Comparison of ENCODE assay signal across 24 cellular contexts in the genomic region with DNA sequence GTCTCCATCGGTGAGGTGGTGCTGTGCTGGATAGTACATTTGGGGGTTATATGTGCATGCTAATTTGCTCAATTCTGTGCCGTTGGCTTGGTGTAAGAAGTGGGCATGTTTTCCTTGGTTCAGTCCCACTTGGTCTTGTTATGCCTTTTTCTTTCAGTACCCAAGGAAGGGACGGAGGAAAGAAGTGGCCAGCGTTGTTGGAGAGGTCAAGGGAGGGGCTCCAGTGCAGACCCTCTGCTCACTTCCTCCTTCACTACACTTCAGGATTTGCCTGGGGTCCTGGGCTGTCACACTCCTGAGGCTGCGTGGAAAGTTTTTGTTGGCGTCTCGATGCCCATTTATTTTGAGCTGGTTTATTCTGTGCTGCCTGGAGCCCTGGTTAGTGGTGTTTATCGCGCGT.
DNase-seq lines count a peak whose midpoint lies in the region; TF ChIP-seq lines count a peak whose summit lies in the region.
"Had no signal": no experiment of that assay in that cellular context is flagged by ENCODE, and none has a peak within 500 bp of the region (broad histone marks: within the 10 kb centered on the region; RNA-seq: fewer than 3 reads in every experiment).

No MANE protein-coding gene starts in this region.

- peaks cover 35% of the 10 kb centered on the region for H3K4me1 ChIP-seq in HUES48 (ENCODE audit: control insufficient read depth, insufficient read depth, low read length)
- H3K4me1 ChIP-seq: BLaER1, left lung had no signal

- DNase-seq in brain microvascular endothelial cell (no peak), retina (peak; percentile 50), NOMO-1 treated with dmso at 0.1 percent for 144 hours (lab: John Stamatoyannopoulos, UW; ENCODE audit: unreplicated experiment) (no peak), hippocampal formation (lab: John Stamatoyannopoulos, UW) (no peak), 8988T (no peak)
- no peak for DNase-seq in stimulated activated CD4-positive, alpha-beta T cell treated with anti-CD3 and anti-CD28 coated beads, Interleukin-4, amount 100 ng/mL, for 4 hours
- DNase-seq: activated CD4-positive, alpha-beta T cell treated with anti-CD3 and anti-CD28 coated beads, Interleukin-2, amount 50 U/mL, for 1 hour; activated naive CD4-positive, alpha-beta T cell treated with anti-CD3 and anti-CD28 coated beads for 36 hours; amniotic stem cell; dermis blood vessel endothelial cell; GF-D8; GOT3; heart left ventricle; immature natural killer cell; Kasumi-1; left lung; MV-4-11; natural killer cell; NCI-H2029 treated with DMSO at 0.1 percent for 48 hours; NCI-H226; stimulated activated CD8-positive, alpha-beta memory T cell treated with anti-CD3 and anti-CD28 coated beads, Interleukin-4, amount 100 ng/mL, for 48 hours had no signal

- H3K4me3 ChIP-seq in HUES48 (ENCODE audit: low read depth, low read length): peak overlapping the region; percentile 14; the same call in 1 of the 2 replicates
- peak overlapping the region; percentile 32 for H3K4me3 ChIP-seq in brain microvascular endothelial cell (ENCODE audit: low read depth, low read length)
- H3K4me3 ChIP-seq in iPS-18c (ENCODE audit: insufficient read depth, low read depth, low read length): peak overlapping the region; percentile 11; the same call in 1 of the 2 replicates
- H3K4me3 ChIP-seq: BLaER1, left lung had no signal

- no peak overlapping the region for H3K9ac ChIP-seq in HUES48 (ENCODE audit: low read depth, low read length)
- H3K9ac ChIP-seq: BLaER1 had no signal

- no peak overlapping the region for H3K27ac ChIP-seq in HUES48 (ENCODE audit: low read depth, low read length)
- no peak overlapping the region for H3K27ac ChIP-seq in brain microvascular endothelial cell
- H3K27ac ChIP-seq: BLaER1, heart left ventricle, left lung had no signal

- H3K9me3 ChIP-seq in HUES48 (ENCODE audit: control insufficient read depth, insufficient read depth, low read length) (no peaks in the 10 kb centered on the region), iPS-18c (ENCODE audit: control insufficient read depth, insufficient read depth, low read length) (no peaks in the 10 kb centered on the region)
- H3K9me3 ChIP-seq: BLaER1, heart left ventricle, left lung had no signal

- in situ Hi-C loops in brain microvascular endothelial cell (cut with HindIII; ENCODE audit: low pct_ligation_motif_present, low sequenced_read_pairs): no loop called here

- H3K27me3 ChIP-seq in HUES48 (ENCODE audit: control insufficient read depth, insufficient read depth, low read length) (peaks cover 58% of the 10 kb centered on the region), brain microvascular endothelial cell (replicated peaks) (peaks cover 5% of the 10 kb centered on the region)
- H3K27me3 ChIP-seq: BLaER1, heart left ventricle, left lung had no signal

- TF ChIP-seq CTCF in brain microvascular endothelial cell (IDR thresholded peaks at IDR 0.05; ENCODE audit: low read depth, low read length, missing control alignments): no peak

- no peaks in the 10 kb centered on the region for H3K36me3 ChIP-seq in HUES48 (ENCODE audit: control insufficient read depth, insufficient read depth, low read length)
- H3K36me3 ChIP-seq in brain microvascular endothelial cell (replicated peaks): no peaks in the 10 kb centered on the region
- H3K36me3 ChIP-seq: BLaER1, heart left ventricle had no signal
